ENCODE assay signal across 10 cellular contexts in the genomic region with DNA sequence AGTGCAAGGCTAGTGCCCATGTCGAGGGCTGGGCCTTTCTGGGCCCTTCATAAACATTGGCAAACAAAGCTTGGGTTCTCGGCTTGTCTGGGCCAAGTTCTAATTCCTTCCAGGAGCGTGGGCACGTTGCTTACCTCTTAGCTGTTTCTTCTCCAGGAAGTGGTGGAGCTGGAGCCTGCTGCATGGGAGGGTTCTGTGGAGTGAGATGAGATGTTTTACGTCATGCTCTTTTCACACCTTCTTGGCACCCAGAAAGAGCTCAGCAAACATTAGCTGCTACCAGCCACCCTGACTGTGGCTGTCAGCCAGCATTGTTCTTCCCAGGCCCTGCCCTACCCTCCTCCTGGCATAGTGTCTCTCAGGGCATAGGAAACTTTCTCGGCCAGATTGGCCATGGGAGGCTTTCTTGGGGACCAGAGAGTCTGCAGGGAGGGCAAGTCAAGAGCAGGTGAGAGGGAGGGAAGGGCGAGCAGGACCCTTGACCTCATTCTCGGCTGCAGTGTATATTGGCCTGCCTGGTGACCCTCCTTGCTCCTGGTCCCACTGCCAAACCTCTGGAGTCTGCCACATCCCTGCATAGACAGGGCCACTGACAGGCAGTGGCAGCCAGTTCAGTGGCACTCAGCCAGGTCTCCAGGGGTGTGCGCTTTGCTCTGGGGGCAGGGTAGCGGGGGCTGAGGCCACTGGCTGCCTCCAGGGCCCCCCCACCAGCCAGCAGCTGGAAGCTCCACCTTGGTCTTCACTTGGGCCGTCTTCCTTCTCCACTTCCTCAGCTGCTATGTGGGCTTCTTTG.
DNase-seq lines count a peak whose midpoint lies in the region; ATAC-seq and TF ChIP-seq lines count a peak whose summit lies in the region.
"Had no signal": no experiment of that assay in that cellular context is flagged by ENCODE, and none has a peak within 500 bp of the region (broad histone marks: within the 10 kb centered on the region; RNA-seq: fewer than 3 reads in every experiment).

No MANE protein-coding gene starts in this region.

- H3K4me1 ChIP-seq in BLaER1 (peaks cover 80% of the 10 kb centered on the region), mucosa of descending colon (ENCODE audit: low read depth) (peaks cover 23% of the 10 kb centered on the region)

- peaks cover 100% of the 10 kb centered on the region for H4K20me1 ChIP-seq in BLaER1

- H3K27me3 Mint-ChIP-seq in CD14-positive monocyte (ENCODE audit: low read depth in 3 of 3), result no peaks in the 10 kb centered on the region

- peak overlapping the region in 2 of 7 donors; percentile 79 to 84 for H3K27ac Mint-ChIP-seq in CD14-positive monocyte

- H3K36me3 Mint-ChIP-seq in CD14-positive monocyte, result peaks cover 48 to 86% of the 10 kb centered on the region in 2 donors

- H3K4me3 ChIP-seq in BLaER1 (no peak overlapping the region), mucosa of descending colon (no peak overlapping the region)
- H3K4me3 ChIP-seq: SK-N-MC had no signal

- H3K4me3 Mint-ChIP-seq in CD14-positive monocyte, result no peak overlapping the region

- H3K9me3 ChIP-seq in BLaER1 (no peaks in the 10 kb centered on the region), mucosa of descending colon (no peaks in the 10 kb centered on the region)

- peak overlapping the region; percentile 83 for H3K4me2 ChIP-seq in BLaER1

- peak overlapping the region; percentile 38; the same call in 1 of the 2 replicates for H3K27ac ChIP-seq in BLaER1
- H3K27ac ChIP-seq: SK-N-MC had no signal

- H3K9ac ChIP-seq in BLaER1, result no peak overlapping the region

- no peak for TF ChIP-seq CTCF in mucosa of descending colon (IDR thresholded peaks at IDR 0.05)
- no peak for TF ChIP-seq CTCF in CD14-positive monocyte (IDR thresholded peaks at IDR 0.05)

- peak; percentile 88 for ATAC-seq in mucosa of descending colon
- no peak for ATAC-seq in GM21786 (IDR thresholded peaks at IDR 0.05; ENCODE audit: unreplicated experiment)
- ATAC-seq in GM18909 (IDR thresholded peaks at IDR 0.05; ENCODE audit: poor library complexity, unreplicated experiment), result no peak

- H3K36me3 ChIP-seq in BLaER1 (peaks cover 96% of the 10 kb centered on the region), mucosa of descending colon (ENCODE audit: low read depth) (no peaks in the 10 kb centered on the region)

- H3K27me3 ChIP-seq in BLaER1, result no peaks in the 10 kb centered on the region

- H3K4me1 Mint-ChIP-seq in CD14-positive monocyte, result peaks cover 8% of the 10 kb centered on the region

- peaks cover 0 to 2% (median 0%) of the 10 kb centered on the region in 7 donors for H3K9me3 Mint-ChIP-seq in CD14-positive monocyte

- intact Hi-C loops in mucosa of descending colon (cut with DNase I, micrococcal nuclease) (loop anchor here in 1 of 2 donors (2.0 kb wide), 1 partner anchor 100 kb away; no protein-coding TSS in a partner anchor), CD14-positive monocyte (cut with micrococcal nuclease) (no loop called here)

- peak; percentile 7 for DNase-seq in NCI-H1092 (lab: John Stamatoyannopoulos, UW)
- peak; percentile 42 for DNase-seq in central memory CD4-positive, alpha-beta T cell
- peak; percentile 81 to 85 (median 84) for DNase-seq in mucosa of descending colon
- DNase-seq in CD14-positive monocyte (ENCODE audit: low spot score), result no peak
- DNase-seq in ureter (ENCODE audit: low spot score), result no peak
- DNase-seq: activated effector memory CD4-positive, alpha-beta T cell treated with anti-CD3 and anti-CD28 coated beads, Interleukin-2, amount 50 U/mL, for 16 hours had no signal

Comparison
In these comparisons a context has a peak if more than half of its experiments do, and no peak if none do; other contexts are left out.
1. DNase-seq: peak in NCI-H1092 (single experiment), central memory CD4-positive, alpha-beta T cell (single experiment) and mucosa of descending colon (3 of 3); none in CD14-positive monocyte (single experiment) and ureter (single experiment).